ENCODE assay signal across 8 cellular contexts in the genomic region with DNA sequence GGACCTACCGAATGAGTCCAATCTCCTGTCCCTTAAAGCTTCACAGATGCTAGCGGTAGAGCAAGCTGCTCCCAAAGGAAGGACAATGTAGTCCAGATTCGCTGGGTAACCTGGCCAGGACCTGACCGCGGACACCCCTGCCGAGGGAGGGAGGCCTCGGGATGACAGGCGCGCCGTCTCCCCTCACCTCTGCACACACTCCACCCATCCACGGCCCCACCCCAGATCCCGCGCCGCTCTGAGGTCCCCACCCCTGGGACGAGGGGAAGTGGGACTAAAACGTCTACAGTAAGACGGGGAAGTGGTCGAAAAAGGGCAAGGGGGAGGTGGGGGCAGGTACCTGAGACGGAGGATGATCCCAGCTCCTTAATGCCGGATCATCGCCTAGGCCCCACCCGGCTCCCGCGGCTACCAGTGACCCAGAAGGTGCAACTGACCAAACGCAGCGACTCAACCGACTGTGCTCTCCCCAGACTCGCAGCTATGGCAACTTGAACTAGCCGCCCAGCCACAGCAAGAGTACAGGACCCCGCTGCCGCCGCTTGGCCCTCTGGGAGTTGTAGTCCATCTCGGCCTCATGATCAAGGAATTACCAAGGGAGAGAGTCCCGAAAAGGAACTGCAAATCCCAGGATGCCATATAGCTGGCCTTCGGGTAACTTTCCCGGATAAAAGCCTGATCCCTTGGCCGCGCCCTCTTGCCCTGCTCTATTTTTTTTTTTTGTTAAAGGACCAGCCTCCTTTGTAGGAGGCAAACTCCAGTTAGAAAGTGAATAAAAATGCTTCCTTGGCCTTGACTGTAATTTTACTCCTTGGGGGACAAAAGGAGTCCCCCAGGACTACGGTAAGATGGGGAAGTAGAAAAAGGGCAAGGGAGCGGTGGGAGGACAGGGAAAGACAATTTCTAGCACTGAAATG. TPM values are rescaled to one million over a fixed set of nuclear protein-coding genes. Genes with fewer than 3 reads are reported as not detected.
A peak's percentile ranks its signal among the peaks of the same experiment; 100 is the strongest.
DNase-seq lines count a peak whose midpoint lies in the region; ATAC-seq and TF ChIP-seq lines count a peak whose summit lies in the region.

TSS of gene CEP128 (minus strand) at position 498 of the 917 bp plus-strand sequence.

- peak within 1 kb of the TSS; percentile 59 to 65 for H3K9ac ChIP-seq in duodenal mucosa (ENCODE audit: low read depth in 1 of 2, low read length in 2 of 2)

- intact Hi-C loops in CD4-positive, alpha-beta T cell (cut with DNase I, micrococcal nuclease): loop anchor here (1.0 to 5.0 kb wide), 2 partner anchors 10 to 591 kb away; partner anchors contain the start of gene SEL1L (in 1 of the 2)
- intact Hi-C loops in lower leg skin (cut with DNase I; ENCODE audit: low total_unique reads): no loop called here

- WGBS in lower leg skin, 2 donors: 1% methylated on average over 40 of the region's 40 CpGs

- peak within 1 kb of the TSS; percentile 93 for H3K4me3 Mint-ChIP-seq in CD4-positive, alpha-beta T cell
- H3K4me3 Mint-ChIP-seq in activated CD4-positive, alpha-beta memory T cell treated with anti-CD3 and anti-CD28 coated beads, Interleukin-2, amount 10 ng/mL, durations not matched to agents 7 days and 5 days: peak within 1 kb of the TSS; percentile 88

- peaks cover 33% of the 10 kb centered on the region for H3K4me1 Mint-ChIP-seq in CD4-positive, alpha-beta T cell (ENCODE audit: low read depth)
- peaks cover 32% of the 10 kb centered on the region for H3K4me1 Mint-ChIP-seq in activated CD4-positive, alpha-beta memory T cell treated with anti-CD3 and anti-CD28 coated beads, Interleukin-2, amount 10 ng/mL, durations not matched to agents 7 days and 5 days

- H3K27me3 ChIP-seq in CD4-positive, alpha-beta T cell (ENCODE audit: control insufficient read depth, insufficient read depth, low read length): no peaks in the 10 kb centered on the region
- H3K27me3 ChIP-seq in duodenal mucosa (ENCODE audit: control insufficient read depth in 1 of 2, insufficient read depth in 2 of 2, low read length in 2 of 2): no peaks in the 10 kb centered on the region

- H3K27me3 Mint-ChIP-seq in CD4-positive, alpha-beta T cell: peaks cover 4% of the 10 kb centered on the region
- H3K27me3 Mint-ChIP-seq in activated CD4-positive, alpha-beta memory T cell treated with anti-CD3 and anti-CD28 coated beads, Interleukin-2, amount 10 ng/mL, durations not matched to agents 7 days and 5 days: no peaks in the 10 kb centered on the region

- TF ChIP-seq POLR2A in lower leg skin (IDR thresholded peaks at IDR 0.05): no peak

- peak; percentile 82 for ATAC-seq in CD4-positive, alpha-beta T cell (ENCODE audit: poor library complexity)
- peak; percentile 95 for ATAC-seq in GM19452 (IDR thresholded peaks at IDR 0.05; ENCODE audit: unreplicated experiment)
- peak; percentile 88 for ATAC-seq in HG03575 (IDR thresholded peaks at IDR 0.05; ENCODE audit: extremely low read depth, insufficient number of reproducible peaks, low FRiP score, unreplicated experiment)

- H3K4me3 ChIP-seq in duodenal mucosa (ENCODE audit: low read depth in 1 of 2, low read length in 2 of 2): peak within 1 kb of the TSS; percentile 88 to 92
- peak within 1 kb of the TSS; percentile 67 for H3K4me3 ChIP-seq in lower leg skin (ENCODE audit: low read depth, poor library complexity, severe bottlenecking)

- CTCF ChIA-PET in CD4-positive, alpha-beta T cell (lab: Charles Lee): interaction anchor here (0.9 to 1.4 kb wide), 3 partner anchors 10 to 229 kb away, joined by 3 read pairs; partner anchors contain the start of gene TSHR
- CTCF ChIA-PET in activated CD4-positive, alpha-beta memory T cell treated with anti-CD3 and anti-CD28 coated beads, Interleukin-2, amount 10 ng/mL, durations not matched to agents 7 days and 5 days (lab: Charles Lee): interaction anchor here (1.5 to 4.4 kb wide), 7 partner anchors 11 to 228 kb away, joined by 4 to 21 read pairs (median 9); partner anchors contain the start of gene TSHR

- no peaks in the 10 kb centered on the region for H3K9me3 Mint-ChIP-seq in CD4-positive, alpha-beta T cell
- peaks cover 3% of the 10 kb centered on the region for H3K9me3 Mint-ChIP-seq in activated CD4-positive, alpha-beta memory T cell treated with anti-CD3 and anti-CD28 coated beads, Interleukin-2, amount 10 ng/mL, durations not matched to agents 7 days and 5 days

- H3K36me3 Mint-ChIP-seq in CD4-positive, alpha-beta T cell (ENCODE audit: low read depth): no peaks in the 10 kb centered on the region
- H3K36me3 Mint-ChIP-seq in activated CD4-positive, alpha-beta memory T cell treated with anti-CD3 and anti-CD28 coated beads, Interleukin-2, amount 10 ng/mL, durations not matched to agents 7 days and 5 days (ENCODE audit: low read depth): no peaks in the 10 kb centered on the region

- peak within 1 kb of the TSS; percentile 18 for H3K27ac ChIP-seq in CD4-positive, alpha-beta T cell (ENCODE audit: low read depth, low read length)
- H3K27ac ChIP-seq in duodenal mucosa (ENCODE audit: low read depth, low read length): no peak within 1 kb of the TSS

- H3K27ac Mint-ChIP-seq in CD4-positive, alpha-beta T cell: peak within 1 kb of the TSS; percentile 87
- H3K27ac Mint-ChIP-seq in activated CD4-positive, alpha-beta memory T cell treated with anti-CD3 and anti-CD28 coated beads, Interleukin-2, amount 10 ng/mL, durations not matched to agents 7 days and 5 days: peak within 1 kb of the TSS; percentile 66

- H3K9me3 ChIP-seq in CD4-positive, alpha-beta T cell (ENCODE audit: control insufficient read depth, low read length): no peaks in the 10 kb centered on the region
- no peaks in the 10 kb centered on the region for H3K9me3 ChIP-seq in duodenal mucosa (ENCODE audit: control insufficient read depth in 1 of 2, low read length in 2 of 2)

- TF ChIP-seq CTCF in CD4-positive, alpha-beta T cell (IDR thresholded peaks at IDR 0.05): no peak
- TF ChIP-seq CTCF in lower leg skin (IDR thresholded peaks at IDR 0.05): no peak

- DNase-seq in CD4-positive, alpha-beta T cell: peak; percentile 68 to 81 (median 76)
- DNase-seq in NCI-H82 (lab: John Stamatoyannopoulos, UW) (peak; percentile 98), lower leg skin (ENCODE audit: low spot score in 2 of 2) (peak; percentile 96 to 99)
- peak; percentile 92 for DNase-seq in activated CD4-positive, alpha-beta memory T cell treated with anti-CD3 and anti-CD28 coated beads, Interleukin-2, amount 10 ng/mL, durations not matched to agents 7 days and 5 days
- DNase-seq in stimulated activated CD4-positive, alpha-beta T cell treated with anti-CD3 and anti-CD28 coated beads, Interleukin-4, amount 100 ng/mL, for 4 hours: peak; percentile 82

- H3K4me1 ChIP-seq in duodenal mucosa (ENCODE audit: control insufficient read depth in 1 of 2, insufficient read depth in 2 of 2, low read length in 2 of 2): peaks cover 10 to 13% of the 10 kb centered on the region in 2 donors

- H3K36me3 ChIP-seq in duodenal mucosa (ENCODE audit: control insufficient read depth in 1 of 2, insufficient read depth in 2 of 2, low read length in 2 of 2): no peaks in the 10 kb centered on the region

- POLR2A ChIA-PET in CD4-positive, alpha-beta T cell (lab: Charles Lee): interaction anchor here (1.0 to 2.8 kb wide), 5 partner anchors 11 to 279 kb away, joined by 3 to 16 read pairs (median 5); partner anchors contain the start of gene GTF2A1
- POLR2A ChIA-PET in activated CD4-positive, alpha-beta memory T cell treated with anti-CD3 and anti-CD28 coated beads, Interleukin-2, amount 10 ng/mL, durations not matched to agents 7 days and 5 days (lab: Charles Lee): interaction anchor here (0.6 to 3.5 kb wide), 15 partner anchors 9 to 280 kb away, joined by 3 to 42 read pairs (median 5); partner anchors contain the start of genes GTF2A1 and TSHR

RNA-seq across cellular contexts. Expression of gene CEP128, which starts in this region (rescaled TPM):
- total RNA-seq in CD4-positive, alpha-beta T cell: 10 to 100 TPM; 12.3 to 13.0 TPM
- total RNA-seq in activated CD4-positive, alpha-beta memory T cell treated with anti-CD3 and anti-CD28 coated beads, Interleukin-2, amount 10 ng/mL, durations not matched to agents 7 days and 5 days: 10 to 100 TPM; 24.7 to 26.0 TPM
- total RNA-seq in lower leg skin: 10 to 100 TPM in 1 of 4 donors, 1 to 10 TPM in 3; 5.9 to 10.5 (median 9.0) TPM
